Comparison of ENCODE assay signal across 19 cellular contexts in the genomic region with DNA sequence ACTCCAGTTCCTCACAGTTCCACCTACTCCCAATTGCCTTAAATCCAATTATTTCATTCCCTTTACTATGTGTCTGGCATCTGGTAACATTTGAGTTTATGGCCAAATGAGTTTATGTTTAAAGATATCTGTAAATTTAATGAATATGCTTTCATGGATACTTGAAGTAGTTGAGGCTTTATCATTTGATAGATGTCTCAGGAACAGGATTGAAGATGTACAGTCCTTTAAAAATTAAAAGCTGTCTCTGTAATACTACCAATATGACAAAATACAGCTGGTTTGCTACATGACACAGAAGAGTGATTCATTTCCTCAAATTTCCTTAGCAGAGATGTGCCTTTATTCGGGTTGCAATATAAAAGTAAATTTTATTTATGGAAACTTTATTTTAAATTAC.
"Had no signal": no experiment of that assay in that cellular context is flagged by ENCODE, and none has a peak within 500 bp of the region (broad histone marks: within the 10 kb centered on the region; RNA-seq: fewer than 3 reads in every experiment).

No MANE protein-coding gene starts in this region.

- ATAC-seq: psoas muscle; right cardiac atrium; right lobe of liver; stimulated activated effector memory CD8-positive, alpha-beta T cell treated with anti-CD3 and anti-CD28 coated beads, Interleukin-12 subunit alpha, Interleukin-12 subunit beta, amount 100 ng/mL, for 72 hours; stimulated activated naive B cell treated with anti-CD40 and anti-IgM and Interleukin-4, amounts not matched to agents 10 μg/mL and 1 μg/mL and 100 μg/mL, for 72 hours had no signal

- DNase-seq: occipital lobe; ovary; posterior cingulate gyrus; psoas muscle; right cardiac atrium; right lobe of liver; sigmoid colon; small intestine; stimulated activated CD4-positive, alpha-beta T cell treated with anti-CD3 and anti-CD28 coated beads, Interleukin-15, amount 100 ng/mL, for 24 hours; stimulated activated CD4-positive, alpha-beta T cell treated with anti-CD3 and anti-CD28 coated beads, Interleukin-2, amount 100 ng/mL, for 24 hours; stimulated activated CD4-positive, alpha-beta T cell treated with anti-CD3 and anti-CD28 coated beads, Interleukin-2, amount 100 ng/mL, for 48 hours; stimulated activated CD4-positive, alpha-beta T cell treated with anti-CD3 and anti-CD28 coated beads, Interleukin-4, amount 100 ng/mL, for 24 hours; stimulated activated naive B cell treated with anti-CD40 and anti-IgM and Interleukin-4, amounts not matched to agents 10 μg/mL and 1 μg/mL and 100 μg/mL, for 72 hours; stimulated activated naive CD4-positive, alpha-beta T cell treated with Interleukin-2 at 50 U/mL for 16 hours; stomach; thyroid gland; trophoblast cell; upper lobe of left lung had no signal
